Comparison of ENCODE assay signal across 28 cellular contexts in the genomic region with DNA sequence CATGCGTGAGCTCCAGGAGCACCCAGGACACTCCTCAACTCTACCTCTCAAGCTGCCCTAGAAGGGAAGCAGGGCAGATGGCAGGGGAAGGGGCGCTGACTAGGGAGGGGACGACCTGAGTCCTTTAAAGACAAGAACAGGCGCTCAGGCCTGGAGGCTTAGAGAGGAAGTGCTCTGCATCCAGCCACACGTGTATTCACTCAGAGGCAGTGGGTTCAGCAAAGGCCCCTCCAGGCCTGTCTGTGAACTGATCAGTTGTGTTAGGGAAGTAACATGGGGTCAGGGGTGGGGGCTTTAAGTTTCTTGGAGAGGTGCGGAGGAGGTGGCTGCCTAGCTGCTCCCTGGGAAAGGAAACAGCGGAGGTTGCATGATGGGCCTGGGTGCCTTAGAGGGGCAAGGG. TPM values are rescaled to one million over a fixed set of nuclear protein-coding genes. Genes with fewer than 3 reads are reported as not detected.
"Had no signal": no experiment of that assay in that cellular context is flagged by ENCODE, and none has a peak within 500 bp of the region (broad histone marks: within the 10 kb centered on the region; RNA-seq: fewer than 3 reads in every experiment).

No MANE protein-coding gene starts in this region.

- H3K36me3 Mint-ChIP-seq: activated CD8-positive, alpha-beta memory T cell treated with anti-CD3 and anti-CD28 coated beads, Interleukin-2, amount 10 ng/mL, durations not matched to agents 7 days and 5 days; brain had no signal

- H3K4me3 Mint-ChIP-seq: activated B cell treated with CpG ODN at 0.5 μM for 24 hours; activated CD4-positive, alpha-beta memory T cell treated with anti-CD3 and anti-CD28 coated beads, Interleukin-2, amount 10 ng/mL, durations not matched to agents 7 days and 5 days; activated CD8-positive, alpha-beta memory T cell treated with anti-CD3 and anti-CD28 coated beads, Interleukin-2, amount 10 ng/mL, durations not matched to agents 7 days and 5 days; activated naive CD4-positive, alpha-beta T cell treated with anti-CD3 and anti-CD28 coated beads, Interleukin-2, amount 50 U/mL, for 24 hours; brain; nephron; T-helper 1 cell treated with Interleukin-12 subunit alpha and Interleukin-12 subunit beta and Interleukin-4 antibody, amounts not matched to agents 30 μg/mL and 1 μg/mL, for 36 hours had no signal

- H3K4me1 ChIP-seq: right lobe of liver, testis had no signal

- H3K9me3 ChIP-seq: right lobe of liver, testis had no signal

- H3K9me3 Mint-ChIP-seq: activated B cell treated with CpG ODN at 0.5 μM for 24 hours; activated naive CD4-positive, alpha-beta T cell treated with anti-CD3 and anti-CD28 coated beads, Interleukin-2, amount 50 U/mL, for 24 hours; nephron had no signal

- ATAC-seq: activated CD8-positive, alpha-beta memory T cell treated with anti-CD3 and anti-CD28 coated beads, Interleukin-2, amount 10 ng/mL, durations not matched to agents 7 days and 5 days; esophagus mucosa; left ventricle myocardium superior; right lobe of liver had no signal

- H3K27ac ChIP-seq: right lobe of liver, testis had no signal

- H3K27me3 Mint-ChIP-seq: activated CD4-positive, alpha-beta memory T cell treated with anti-CD3 and anti-CD28 coated beads, Interleukin-2, amount 10 ng/mL, durations not matched to agents 7 days and 5 days had no signal

- DNase-seq: activated B cell treated with CpG ODN at 0.5 μM for 24 hours; activated CD4-positive, alpha-beta memory T cell treated with anti-CD3 and anti-CD28 coated beads, Interleukin-2, amount 10 ng/mL, durations not matched to agents 7 days and 5 days; activated CD4-positive, alpha-beta T cell treated with anti-CD3 and anti-CD28 coated beads for 4 hours; activated CD8-positive, alpha-beta memory T cell treated with anti-CD3 and anti-CD28 coated beads, Interleukin-2, amount 10 ng/mL, durations not matched to agents 7 days and 5 days; activated gamma-delta T cell treated with Interleukin-2 at 50 U/mL for 16 hours; anterior cingulate cortex; dermis blood vessel endothelial cell; effector memory CD4-positive, alpha-beta T cell; foreskin melanocyte; glutamatergic neuron; hippocampal formation; occipital lobe; stimulated activated CD4-positive, alpha-beta T cell treated with anti-CD3 and anti-CD28 coated beads, Interleukin-4, amount 100 ng/mL, for 1 hour; stimulated activated naive CD4-positive, alpha-beta T cell; T1000 had no signal

- H3K27ac Mint-ChIP-seq: activated B cell treated with CpG ODN at 0.5 μM for 24 hours; activated CD4-positive, alpha-beta memory T cell treated with anti-CD3 and anti-CD28 coated beads, Interleukin-2, amount 10 ng/mL, durations not matched to agents 7 days and 5 days; activated CD8-positive, alpha-beta memory T cell treated with anti-CD3 and anti-CD28 coated beads, Interleukin-2, amount 10 ng/mL, durations not matched to agents 7 days and 5 days; activated naive CD4-positive, alpha-beta T cell treated with anti-CD3 and anti-CD28 coated beads, Interleukin-2, amount 50 U/mL, for 24 hours; nephron; T-helper 1 cell treated with Interleukin-12 subunit alpha and Interleukin-12 subunit beta and Interleukin-4 antibody, amounts not matched to agents 30 μg/mL and 1 μg/mL, for 36 hours had no signal

- H3K27me3 ChIP-seq: right lobe of liver, testis had no signal

- H3K4me3 ChIP-seq: right lobe of liver, smooth muscle cell, testis had no signal

- H3K4me1 Mint-ChIP-seq: activated B cell treated with CpG ODN at 0.5 μM for 24 hours; activated CD4-positive, alpha-beta memory T cell treated with anti-CD3 and anti-CD28 coated beads, Interleukin-2, amount 10 ng/mL, durations not matched to agents 7 days and 5 days; activated CD8-positive, alpha-beta memory T cell treated with anti-CD3 and anti-CD28 coated beads, Interleukin-2, amount 10 ng/mL, durations not matched to agents 7 days and 5 days; activated naive CD4-positive, alpha-beta T cell treated with anti-CD3 and anti-CD28 coated beads, Interleukin-2, amount 50 U/mL, for 24 hours; brain; nephron had no signal

- H3K36me3 ChIP-seq: right lobe of liver had no signal

RNA-seq across cellular contexts. Expression of gene WNT3A, which starts 38.6 kb away (rescaled TPM):
- total RNA-seq: activated B cell treated with CpG ODN at 0.5 μM for 24 hours; activated CD4-positive, alpha-beta memory T cell treated with anti-CD3 and anti-CD28 coated beads, Interleukin-2, amount 10 ng/mL, durations not matched to agents 7 days and 5 days; activated CD8-positive, alpha-beta memory T cell treated with anti-CD3 and anti-CD28 coated beads, Interleukin-2, amount 10 ng/mL, durations not matched to agents 7 days and 5 days; cardiac septum; dermis blood vessel endothelial cell; endothelial cell of umbilical vein; left ventricle myocardium superior; myocyte; occipital lobe; right lobe of liver; urinary bladder had no signal
- polyA plus RNA-seq: endothelial cell of umbilical vein, smooth muscle cell, urinary bladder had no signal
